11 cellular contexts compared by ENCODE assay signal in the genomic region with DNA sequence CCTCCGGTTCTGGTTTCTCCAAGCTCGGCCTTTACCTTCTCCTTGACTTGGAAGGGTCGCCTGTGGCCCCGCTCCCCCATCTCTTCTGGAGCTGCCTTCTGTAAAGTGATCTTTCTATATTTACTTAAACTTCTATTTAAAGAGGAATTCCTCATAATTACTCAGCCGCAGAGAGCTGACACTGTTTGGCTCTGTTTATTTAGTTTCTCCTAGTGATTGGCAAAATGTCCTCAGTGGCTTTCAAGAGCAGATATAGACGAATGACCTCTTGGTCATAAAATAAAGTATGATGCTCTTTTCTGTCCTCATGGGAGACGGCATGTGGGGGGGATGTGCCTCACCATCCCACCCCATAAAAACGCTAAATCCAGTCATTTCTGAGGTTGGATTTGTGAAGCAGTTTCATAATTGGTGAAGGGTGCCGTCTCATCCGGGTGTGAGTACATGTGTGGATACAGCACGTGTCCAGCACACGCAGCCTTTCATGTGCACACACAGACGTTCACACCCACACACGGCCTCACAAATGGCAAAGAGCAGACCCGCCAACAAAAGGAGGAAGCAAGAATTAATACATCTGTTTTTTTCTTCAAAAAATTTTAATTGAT. TPM values are rescaled to one million over a fixed set of nuclear protein-coding genes. Genes with fewer than 3 reads are reported as not detected.
DNase-seq lines count a peak whose midpoint lies in the region; ATAC-seq, FAIRE-seq and TF ChIP-seq lines count a peak whose summit lies in the region.
"Had no signal": no experiment of that assay in that cellular context is flagged by ENCODE, and none has a peak within 500 bp of the region (broad histone marks: within the 10 kb centered on the region; RNA-seq: fewer than 3 reads in every experiment).

No MANE protein-coding gene starts in this region.

- H3K36me3 ChIP-seq in astrocyte (ENCODE audit: insufficient read depth, low read length) (no peaks in the 10 kb centered on the region), kidney epithelial cell (ENCODE audit: control insufficient read depth, insufficient read depth, low read length) (no peaks in the 10 kb centered on the region), thoracic aorta (no peaks in the 10 kb centered on the region), Peyer's patch (no peaks in the 10 kb centered on the region)

- no peak for TF ChIP-seq CTCF in HFFc6 (IDR thresholded peaks at IDR 0.05)
- TF ChIP-seq CTCF in astrocyte (IDR thresholded peaks at IDR 0.05; ENCODE audit: insufficient read depth, low read depth, low read length), result no peak
- TF ChIP-seq CTCF in kidney epithelial cell (IDR thresholded peaks at IDR 0.05; ENCODE audit: insufficient read depth, low read length, poor library complexity, severe bottlenecking), result no peak
- no peak for TF ChIP-seq CTCF in thoracic aorta (IDR thresholded peaks at IDR 0.05)
- no peak for TF ChIP-seq CTCF in Peyer's patch (IDR thresholded peaks at IDR 0.05)

- peak; percentile 40 for ATAC-seq in thoracic aorta (ENCODE audit: insufficient number of reproducible peaks, low FRiP score, low read depth)

- H3K27ac Mint-ChIP-seq in HFFc6 (peak overlapping the region; percentile 100), astrocyte (ENCODE audit: unreplicated experiment) (peak overlapping the region; percentile 92)

- no peak for TF ChIP-seq POLR2A in Peyer's patch (IDR thresholded peaks at IDR 0.05)

- no peak overlapping the region for H2AFZ ChIP-seq in astrocyte (ENCODE audit: low read depth, low read length)

- H4K20me1 ChIP-seq in astrocyte (ENCODE audit: insufficient read depth, low read length), result no peaks in the 10 kb centered on the region

- H3K27me3 ChIP-seq in astrocyte (ENCODE audit: insufficient read depth, low read length) (no peaks in the 10 kb centered on the region), kidney epithelial cell (ENCODE audit: control insufficient read depth, insufficient read depth, low read length) (no peaks in the 10 kb centered on the region), thoracic aorta (replicated peaks; ENCODE audit: insufficient read depth) (no peaks in the 10 kb centered on the region), Peyer's patch (no peaks in the 10 kb centered on the region)

- peak; percentile 96 for DNase-seq in HFFc6
- peak; percentile 84 for DNase-seq in astrocyte (ENCODE audit: low read depth)
- peak; percentile 69 for DNase-seq in kidney epithelial cell (ENCODE audit: low read depth)
- DNase-seq in thoracic aorta (ENCODE audit: low spot score), result no peak
- DNase-seq in activated naive CD4-positive, alpha-beta T cell treated with anti-CD3 and anti-CD28 coated beads, Interleukin-2, amount 50 U/mL, for 16 hours, result no peak
- no peak for DNase-seq in GDM1 (lab: John Stamatoyannopoulos, UW)
- DNase-seq in hippocampal formation (lab: John Stamatoyannopoulos, UW), result no peak
- DNase-seq in Peyer's patch, result no peak
- DNase-seq: activated CD8-positive, alpha-beta memory T cell treated with anti-CD3 and anti-CD28 coated beads, Interleukin-2, amount 50 U/mL, for 48 hours; foreskin melanocyte; NCI-H82 had no signal

- H3K27me3 Mint-ChIP-seq in HFFc6 (ENCODE audit: insufficient read depth) (peaks cover 3% of the 10 kb centered on the region; the same call in 1 of the 2 replicates), astrocyte (ENCODE audit: low read depth, unreplicated experiment) (peaks cover 2% of the 10 kb centered on the region)

- no peaks in the 10 kb centered on the region for H3K36me3 Mint-ChIP-seq in HFFc6 (ENCODE audit: low read depth)
- H3K36me3 Mint-ChIP-seq in astrocyte (ENCODE audit: low read depth, unreplicated experiment), result no peaks in the 10 kb centered on the region

- peak; percentile 20 for FAIRE-seq in astrocyte (lab: Jason Lieb, UNC)

- peaks cover 73% of the 10 kb centered on the region for H3K4me1 ChIP-seq in astrocyte (ENCODE audit: insufficient read depth, low read length)
- peaks cover 38 to 88% of the 10 kb centered on the region in 2 donors for H3K4me1 ChIP-seq in thoracic aorta (ENCODE audit: control insufficient read depth in 1 of 2, low read depth in 2 of 2)
- peaks cover 0 to 45% (median 5%) of the 10 kb centered on the region in 4 donors for H3K4me1 ChIP-seq in Peyer's patch

- H3K79me2 ChIP-seq in astrocyte (ENCODE audit: insufficient read depth, low read length), result no peaks in the 10 kb centered on the region

- H3K4me1 Mint-ChIP-seq in HFFc6 (ENCODE audit: low read depth) (peaks cover 82% of the 10 kb centered on the region), astrocyte (ENCODE audit: low read depth, unreplicated experiment) (peaks cover 55% of the 10 kb centered on the region)

- peak overlapping the region; percentile 51 for H3K4me2 ChIP-seq in astrocyte (ENCODE audit: low read length)

- peak overlapping the region; percentile 73 for H3K27ac ChIP-seq in astrocyte (ENCODE audit: low read depth, low read length)
- H3K27ac ChIP-seq in thoracic aorta, result peak overlapping the region; percentile 70 to 77
- peak overlapping the region in 2 of 4 donors; percentile 17 to 71 for H3K27ac ChIP-seq in Peyer's patch

- H3K9me3 Mint-ChIP-seq in HFFc6 (no peaks in the 10 kb centered on the region), astrocyte (ENCODE audit: unreplicated experiment) (no peaks in the 10 kb centered on the region)

- H3K9me3 ChIP-seq in astrocyte (ENCODE audit: insufficient read depth, low read depth, low read length) (no peaks in the 10 kb centered on the region), thoracic aorta (no peaks in the 10 kb centered on the region), Peyer's patch (no peaks in the 10 kb centered on the region)

- peak overlapping the region; percentile 84 for H3K4me3 Mint-ChIP-seq in HFFc6
- no peak overlapping the region for H3K4me3 Mint-ChIP-seq in astrocyte (ENCODE audit: unreplicated experiment)

- peak overlapping the region; percentile 76 for H3K9ac ChIP-seq in astrocyte (ENCODE audit: low read length)

- H3K4me3 ChIP-seq in astrocyte (ENCODE audit: insufficient read depth, low read depth, low read length), result no peak overlapping the region
- H3K4me3 ChIP-seq in kidney epithelial cell (ENCODE audit: low read depth, low read length), result no peak overlapping the region
- no peak overlapping the region for H3K4me3 ChIP-seq in thoracic aorta
- H3K4me3 ChIP-seq in Peyer's patch, result no peak overlapping the region

RNA-seq across cellular contexts. Expression of gene SMAD7, which starts 43.4 kb away (rescaled TPM):
- 10 to 100 TPM; 29.6 to 35.8 (median 30.7) TPM for total RNA-seq in HFFc6 (2021; fragmentation: NEBNext Ultra II Directional; extraction: Animal tissue kit (Norgen Biotek cat#: 25700))
- total RNA-seq in astrocyte (62.9 and 76.2 TPM in 2 replicates), kidney epithelial cell (54.3 and 68.1 TPM in 2 replicates), thoracic aorta (100 to 1,000 TPM in 1 of 2 donors, 10 to 100 TPM in 1; 80.8 to 107 TPM), Peyer's patch (100 to 1,000 TPM in 1 of 4 donors, 10 to 100 TPM in 3; 42.9 to 100 (median 68.7) TPM)

Comparison
In these comparisons a context has a peak if more than half of its experiments do, and no peak if none do; other contexts are left out.
1. DNase-seq: peak in HFFc6 (single experiment), astrocyte (single experiment) and kidney epithelial cell (single experiment); none in thoracic aorta (single experiment), activated naive CD4-positive, alpha-beta T cell treated with anti-CD3 and anti-CD28 coated beads, Interleukin-2, amount 50 U/mL, for 16 hours (single experiment), GDM1 (single experiment), hippocampal formation (0 of 2) and Peyer's patch (0 of 3).